2 cellular contexts compared by ENCODE assay signal in genomic region chr10:12333382-12334185, GRCh38.
TF ChIP-seq lines count a peak whose summit lies in the region.

No MANE protein-coding gene starts in this region.

TF ChIP-seq in HEK293, 187 proteins besides CTCF, POLR2A, EP300 and RAD21 (continued from another document and continues in another):
- TF ChIP-seq KLF17 (tag by site-specific recombination; IDR thresholded peaks at IDR 0.05) (no peak), ZFHX2 (tag by site-specific recombination; conservative IDR thresholded peaks at IDR 0.05) (peak; percentile 53; the same call in 1 of the 2 replicates), ZNF24 (tag by site-specific recombination; IDR thresholded peaks at IDR 0.05) (peak; percentile 59), HOXC10 (CRISPR knock-in tag; IDR thresholded peaks at IDR 0.05) (no peak), ZNF571 (tag by site-specific recombination; IDR thresholded peaks at IDR 0.05) (no peak), SP7 (tag by site-specific recombination; IDR thresholded peaks at IDR 0.05) (peak; percentile 66), IKZF3 (tag by site-specific recombination; IDR thresholded peaks at IDR 0.05) (peak; percentile 76), GFI1B (tag by site-specific recombination; IDR thresholded peaks at IDR 0.05) (0 out of 2 replicates have a peak, but pooled peaks have one; percentile 23), ZNF449 (tag by site-specific recombination; IDR thresholded peaks at IDR 0.05) (no peak), PATZ1 (tag by site-specific recombination; IDR thresholded peaks at IDR 0.05) (peak; percentile 61), ZBTB20 (tag by site-specific recombination; IDR thresholded peaks at IDR 0.05) (peak; percentile 23; the same call in 1 of the 2 replicates), ZNF398 (tag by site-specific recombination; IDR thresholded peaks at IDR 0.05) (peak; percentile 95), HIC1 (tag by site-specific recombination; IDR thresholded peaks at IDR 0.05) (peak; percentile 47; the same call in 1 of the 2 replicates), GLIS2 (tag by site-specific recombination; IDR thresholded peaks at IDR 0.05) (peak; percentile 60), ZNF561 (tag by site-specific recombination; IDR thresholded peaks at IDR 0.05; ENCODE audit: borderline replicate concordance) (0 out of 2 replicates have a peak, but pooled peaks have one; percentile 17), ATF2 (tag by site-specific recombination; IDR thresholded peaks at IDR 0.05; ENCODE audit: low read depth) (0 out of 2 replicates have a peak, but pooled peaks have one; percentile 51), ZBTB48 (tag by site-specific recombination; IDR thresholded peaks at IDR 0.05) (peak; percentile 14; the same call in 1 of the 2 replicates), ZNF549 (tag by site-specific recombination; IDR thresholded peaks at IDR 0.05) (no peak)

TF ChIP-seq in WTC11, 78 proteins besides CTCF, POLR2A, EP300 and RAD21 (continued from another document):
- TF ChIP-seq ZBTB43 (CRISPR knock-in tag; IDR thresholded peaks at IDR 0.05), result no peak
- TF ChIP-seq CDX4 (CRISPR knock-in tag; IDR thresholded peaks at IDR 0.05; ENCODE audit: borderline replicate concordance), result no peak
- TF ChIP-seq ZNF232 (CRISPR knock-in tag; IDR thresholded peaks at IDR 0.05), result no peak
- TF ChIP-seq TCF7 (CRISPR knock-in tag; IDR thresholded peaks at IDR 0.05; ENCODE audit: low read depth), result no peak
- TF ChIP-seq JUN (CRISPR knock-in tag; IDR thresholded peaks at IDR 0.05), result no peak
